13 cellular contexts compared by ENCODE assay signal in genomic region chr20:37356961-37357371, GRCh38. TPM values are rescaled to one million over a fixed set of nuclear protein-coding genes. Genes with fewer than 3 reads are reported as not detected.
A peak's percentile ranks its signal among the peaks of the same experiment; 100 is the strongest.
DNase-seq lines count a peak whose midpoint lies in the region; FAIRE-seq lines count a peak whose summit lies in the region.
"Had no signal": no experiment of that assay in that cellular context is flagged by ENCODE, and none has a peak within 500 bp of the region (broad histone marks: within the 10 kb centered on the region; RNA-seq: fewer than 3 reads in every experiment).

No MANE protein-coding gene starts in this region.

- FAIRE-seq in small intestine (lab: Jason Lieb, UNC), result no peak
- FAIRE-seq: pancreas had no signal

- H3K27me3 ChIP-seq in small intestine (ENCODE audit: control insufficient read depth in 2 of 2, insufficient read depth in 2 of 2, low read length in 2 of 2), result no peaks in the 10 kb centered on the region
- H3K27me3 ChIP-seq: BE2C, body of pancreas, pancreas had no signal

- H3K4me1 ChIP-seq in small intestine (ENCODE audit: control insufficient read depth in 2 of 2, insufficient read depth in 1 of 2, low read depth in 1 of 2, low read length in 1 of 2), result peaks cover 8 to 12% of the 10 kb centered on the region in 2 donors

- H3K27ac ChIP-seq in angular gyrus (ENCODE audit: low read depth, low read length) (peak overlapping the region; percentile 7), small intestine (ENCODE audit: low read depth in 1 of 2, low read length in 1 of 2) (peak overlapping the region; percentile 13 to 46)
- H3K27ac ChIP-seq: body of pancreas, pancreas had no signal

- H3K36me3 ChIP-seq in small intestine (ENCODE audit: control insufficient read depth in 2 of 2, insufficient read depth in 2 of 2, low read length in 2 of 2), result peaks cover 0 to 3% of the 10 kb centered on the region in 2 donors
- H3K36me3 ChIP-seq: BE2C, pancreas had no signal

- 70 to 84% (median 78%) methylated on average over 9 to 11 of the region's 11 CpGs for WGBS in small intestine, 3 donors

- H3K9me3 ChIP-seq in small intestine (ENCODE audit: control insufficient read depth, low read depth), result no peaks in the 10 kb centered on the region
- H3K9me3 ChIP-seq: BE2C, body of pancreas, pancreas had no signal

- no peak overlapping the region for H3K4me3 ChIP-seq in small intestine (ENCODE audit: low read depth in 1 of 2, low read length in 2 of 2)
- H3K4me3 ChIP-seq: body of pancreas, pancreas had no signal

- DNase-seq in D341Med (ENCODE audit: low spot score) (peak; percentile 12), islet precursor cell (peak; percentile 38), small intestine (no peak), anterior cingulate cortex (lab: John Stamatoyannopoulos, UW) (no peak), OCI-M2 (lab: John Stamatoyannopoulos, UW; ENCODE audit: unreplicated experiment) (no peak), COLO668 (lab: John Stamatoyannopoulos, UW; ENCODE audit: unreplicated experiment) (no peak), NCI-H1930 (lab: John Stamatoyannopoulos, UW) (no peak)
- DNase-seq: activated CD4-positive, alpha-beta T cell treated with anti-CD3 and anti-CD28 coated beads, Interleukin-2, amount 50 U/mL, for 1 hour; BE2C; NCI-H446 treated with DMSO at 0.1 percent for 48 hours had no signal

RNA-seq across cellular contexts. Expression of gene SRC, which starts 11.0 kb away (rescaled TPM):
- 100 to 1,000 TPM in 1 of 3 donors, 10 to 100 TPM in 2; 70.8 to 107 (median 83.6) TPM for polyA plus RNA-seq in small intestine

Comparison
In these comparisons a context has a peak if more than half of its experiments do, and no peak if none do; other contexts are left out.
1. DNase-seq: peak in D341Med (single experiment) and islet precursor cell (single experiment); none in small intestine (single experiment), anterior cingulate cortex (0 of 58), OCI-M2 (single experiment), COLO668 (single experiment) and NCI-H1930 (0 of 2).